In the genomic region with DNA sequence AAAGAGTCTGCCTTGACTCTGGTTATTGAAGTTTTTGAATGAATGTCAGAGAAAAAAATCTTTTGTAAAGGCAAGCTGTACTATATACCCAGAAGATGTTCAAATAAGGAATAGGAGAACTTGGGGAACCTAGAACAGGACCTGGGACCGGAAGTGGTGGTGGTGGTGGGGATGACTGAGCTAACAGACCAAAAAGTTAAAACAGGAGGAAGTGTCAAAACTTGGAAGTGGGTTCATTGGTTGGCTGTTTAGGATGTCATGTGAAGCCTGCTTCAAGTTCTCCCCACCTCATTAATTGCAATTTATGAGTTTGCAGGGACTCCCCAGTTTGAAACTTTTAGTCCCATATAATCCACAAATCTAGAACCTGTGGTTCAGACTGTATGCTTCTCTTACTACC, we compare ENCODE assay signal across 9 cellular contexts. TPM values are rescaled to one million over a fixed set of nuclear protein-coding genes. Genes with fewer than 3 reads are reported as not detected.
A peak's percentile ranks its signal among the peaks of the same experiment; 100 is the strongest.
DNase-seq lines count a peak whose midpoint lies in the region; ATAC-seq and TF ChIP-seq lines count a peak whose summit lies in the region.
"Had no signal": no experiment of that assay in that cellular context is flagged by ENCODE, and none has a peak within 500 bp of the region (broad histone marks: within the 10 kb centered on the region; RNA-seq: fewer than 3 reads in every experiment).

No MANE protein-coding gene starts in this region.

- no peak for TF ChIP-seq CTCF in psoas muscle (IDR thresholded peaks at IDR 0.05)

- no peak overlapping the region for H3K4me3 Mint-ChIP-seq in activated T-helper 2 cell treated with anti-CD3 and anti-CD28 coated beads, Interferon-gamma antibody, Interleukin-2, Interleukin-4, amounts not matched to agents 10 μg/mL and 5 μg/mL and 100 μg/mL, durations not matched to agents 14 hours and 24 hours and 36 hours (ENCODE audit: low read depth)

- intact Hi-C loops in activated T-helper 2 cell treated with anti-CD3 and anti-CD28 coated beads, Interferon-gamma antibody, Interleukin-2, Interleukin-4, amounts not matched to agents 10 μg/mL and 5 μg/mL and 100 μg/mL, durations not matched to agents 14 hours and 24 hours and 36 hours (cut with micrococcal nuclease), result loop anchor here (10.0 kb wide), 1 partner anchor 200 kb away; no protein-coding TSS in a partner anchor
- intact Hi-C loops in sciatic nerve (cut with DNase I), result no loop called here
- intact Hi-C loops in psoas muscle (cut with DNase I), result no loop called here

- H4K20me1 ChIP-seq in Karpas-422 (ENCODE audit: insufficient read depth, low read depth, low read length), result no peaks in the 10 kb centered on the region

- H3K27me3 ChIP-seq in Karpas-422 (ENCODE audit: low read length) (no peaks in the 10 kb centered on the region), psoas muscle (ENCODE audit: insufficient read depth in 3 of 3, low read length in 2 of 3) (no peaks in the 10 kb centered on the region)

- H3K27ac ChIP-seq in Karpas-422 (ENCODE audit: low read length) (no peak overlapping the region), psoas muscle (no peak overlapping the region)
- H3K27ac ChIP-seq: 22Rv1 had no signal

- no peak overlapping the region for H2AFZ ChIP-seq in Karpas-422 (ENCODE audit: low read length)

- ATAC-seq in sciatic nerve (peak; percentile 57), HG02973 (IDR thresholded peaks at IDR 0.05; ENCODE audit: unreplicated experiment) (no peak), psoas muscle (no peak)

- H3K4me2 ChIP-seq in Karpas-422 (ENCODE audit: low read depth, low read length, poor library complexity, severe bottlenecking), result peak overlapping the region; percentile 42

- H3K27ac Mint-ChIP-seq in activated T-helper 2 cell treated with anti-CD3 and anti-CD28 coated beads, Interferon-gamma antibody, Interleukin-2, Interleukin-4, amounts not matched to agents 10 μg/mL and 5 μg/mL and 100 μg/mL, durations not matched to agents 14 hours and 24 hours and 36 hours, result peak overlapping the region; percentile 21

- no peaks in the 10 kb centered on the region for H3K9me2 ChIP-seq in Karpas-422 (replicated peaks; ENCODE audit: insufficient read depth, low read length)

- peaks cover 54% of the 10 kb centered on the region for H3K4me1 Mint-ChIP-seq in activated T-helper 2 cell treated with anti-CD3 and anti-CD28 coated beads, Interferon-gamma antibody, Interleukin-2, Interleukin-4, amounts not matched to agents 10 μg/mL and 5 μg/mL and 100 μg/mL, durations not matched to agents 14 hours and 24 hours and 36 hours (ENCODE audit: low read depth)

- peaks cover 36% of the 10 kb centered on the region for H3K4me1 ChIP-seq in Karpas-422 (ENCODE audit: low read length)
- no peaks in the 10 kb centered on the region for H3K4me1 ChIP-seq in psoas muscle

- DNase-seq in NK-92 treated with Interleukin-12 subunit alpha and Interleukin-12 subunit beta, amount 100 ng/mL, for 24 hours (lab: John Stamatoyannopoulos, UW), result peak; percentile 10
- DNase-seq in NK-92 (lab: John Stamatoyannopoulos, UW; ENCODE audit: unreplicated experiment), result no peak
- DNase-seq in Karpas-422, result peak; percentile 56
- DNase-seq in activated T-helper 2 cell treated with anti-CD3 and anti-CD28 coated beads, Interferon-gamma antibody, Interleukin-2, Interleukin-4, amounts not matched to agents 10 μg/mL and 5 μg/mL and 100 μg/mL, durations not matched to agents 14 hours and 24 hours and 36 hours (ENCODE audit: low spot score), result peak; percentile 25
- DNase-seq in sciatic nerve (ENCODE audit: low spot score), result no peak
- no peak for DNase-seq in middle frontal gyrus (ENCODE audit: extremely low spot score, low spot score)
- DNase-seq in psoas muscle, result no peak

- WGBS in psoas muscle, 3 donors, result 81 to 88% (median 81%) methylated on average over 1 of the region's 1 CpG

- H3K4me3 ChIP-seq in Karpas-422 (ENCODE audit: low read length), result no peak overlapping the region
- no peak overlapping the region for H3K4me3 ChIP-seq in psoas muscle

- no peaks in the 10 kb centered on the region for H3K27me3 Mint-ChIP-seq in activated T-helper 2 cell treated with anti-CD3 and anti-CD28 coated beads, Interferon-gamma antibody, Interleukin-2, Interleukin-4, amounts not matched to agents 10 μg/mL and 5 μg/mL and 100 μg/mL, durations not matched to agents 14 hours and 24 hours and 36 hours (ENCODE audit: low read depth)

- H3K9ac ChIP-seq in Karpas-422 (ENCODE audit: low read length), result no peak overlapping the region

- H3K36me3 ChIP-seq in Karpas-422 (ENCODE audit: insufficient read depth, low read length) (no peaks in the 10 kb centered on the region), psoas muscle (ENCODE audit: insufficient read depth in 1 of 2, low read depth in 1 of 2) (no peaks in the 10 kb centered on the region)

- H3K9me3 Mint-ChIP-seq in activated T-helper 2 cell treated with anti-CD3 and anti-CD28 coated beads, Interferon-gamma antibody, Interleukin-2, Interleukin-4, amounts not matched to agents 10 μg/mL and 5 μg/mL and 100 μg/mL, durations not matched to agents 14 hours and 24 hours and 36 hours, result peaks cover 14% of the 10 kb centered on the region

- H3K79me2 ChIP-seq in Karpas-422 (ENCODE audit: low read length), result no peaks in the 10 kb centered on the region

- H3K9me3 ChIP-seq in Karpas-422 (ENCODE audit: low read length) (no peaks in the 10 kb centered on the region), psoas muscle (peaks cover 7% of the 10 kb centered on the region)

- H3K36me3 Mint-ChIP-seq in activated T-helper 2 cell treated with anti-CD3 and anti-CD28 coated beads, Interferon-gamma antibody, Interleukin-2, Interleukin-4, amounts not matched to agents 10 μg/mL and 5 μg/mL and 100 μg/mL, durations not matched to agents 14 hours and 24 hours and 36 hours (ENCODE audit: low read depth), result peaks cover 42% of the 10 kb centered on the region

RNA-seq across cellular contexts. Expression of a gene that starts 26.2 kb away (rescaled TPM):
- total RNA-seq in Karpas-422 (2014; rRNA removed; shearing (Covaris generic); ENCODE audit: low replicate concordance), result 7.9 and 11.9 TPM in 2 replicates
- total RNA-seq in activated T-helper 2 cell treated with anti-CD3 and anti-CD28 coated beads, Interferon-gamma antibody, Interleukin-2, Interleukin-4, amounts not matched to agents 10 μg/mL and 5 μg/mL and 100 μg/mL, durations not matched to agents 14 hours and 24 hours and 36 hours, result 6.6 and 7.2 TPM in 2 replicates
- total RNA-seq in sciatic nerve (22.8 TPM), psoas muscle (1 to 10 TPM in 2 of 4 donors, under 1 TPM in 2; 0.52 to 4.0 (median 1.8) TPM)
- under 1 TPM; 0.18 to 0.51 (median 0.25) TPM for polyA plus RNA-seq in psoas muscle

Comparison
In these comparisons a context has a peak if more than half of its experiments do, and no peak if none do; other contexts are left out.
1. DNase-seq: peak in NK-92 treated with Interleukin-12 subunit alpha and Interleukin-12 subunit beta, amount 100 ng/mL, for 24 hours (single experiment), Karpas-422 (single experiment) and activated T-helper 2 cell treated with anti-CD3 and anti-CD28 coated beads, Interferon-gamma antibody, Interleukin-2, Interleukin-4, amounts not matched to agents 10 μg/mL and 5 μg/mL and 100 μg/mL, durations not matched to agents 14 hours and 24 hours and 36 hours (single experiment); none in NK-92 (single experiment), sciatic nerve (single experiment), middle frontal gyrus (single experiment) and psoas muscle (0 of 2).